In the genomic region with DNA sequence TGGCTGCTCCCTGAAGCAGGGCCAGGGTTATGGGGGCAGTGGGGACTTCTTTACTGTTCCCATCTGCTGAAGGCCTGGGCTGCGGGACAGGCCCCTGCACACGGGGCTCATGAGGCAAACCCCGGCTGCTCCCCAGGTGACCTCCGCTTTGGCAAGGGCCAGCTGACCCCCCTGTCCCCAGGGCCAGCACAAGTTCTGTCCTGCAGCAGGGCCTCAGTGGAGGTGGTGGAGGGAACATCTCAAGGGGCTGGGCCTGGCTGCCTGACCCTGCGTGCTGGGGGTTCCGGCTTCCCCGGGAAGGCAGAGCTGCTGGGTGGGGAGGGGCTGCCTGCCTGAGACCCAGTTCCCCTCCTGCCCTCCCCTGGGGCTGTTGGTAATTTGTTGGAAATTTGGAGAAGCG, we compare ENCODE assay signal across 1 cellular context.
TF ChIP-seq lines count a peak whose summit lies in the region.

No MANE protein-coding gene starts in this region.

TF ChIP-seq in IMR-90, 13 proteins besides CTCF, POLR2A, EP300 and RAD21:
- TF ChIP-seq, protein P1, sequence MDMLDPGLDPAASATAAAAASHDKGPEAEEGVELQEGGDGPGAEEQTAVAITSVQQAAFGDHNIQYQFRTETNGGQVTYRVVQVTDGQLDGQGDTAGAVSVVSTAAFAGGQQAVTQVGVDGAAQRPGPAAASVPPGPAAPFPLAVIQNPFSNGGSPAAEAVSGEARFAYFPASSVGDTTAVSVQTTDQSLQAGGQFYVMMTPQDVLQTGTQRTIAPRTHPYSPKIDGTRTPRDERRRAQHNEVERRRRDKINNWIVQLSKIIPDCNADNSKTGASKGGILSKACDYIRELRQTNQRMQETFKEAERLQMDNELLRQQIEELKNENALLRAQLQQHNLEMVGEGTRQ (IDR thresholded peaks at IDR 0.05; ENCODE audit: low read depth, low read length): no peak
